Comparison of ENCODE assay signal across 17 cellular contexts in the genomic region with DNA sequence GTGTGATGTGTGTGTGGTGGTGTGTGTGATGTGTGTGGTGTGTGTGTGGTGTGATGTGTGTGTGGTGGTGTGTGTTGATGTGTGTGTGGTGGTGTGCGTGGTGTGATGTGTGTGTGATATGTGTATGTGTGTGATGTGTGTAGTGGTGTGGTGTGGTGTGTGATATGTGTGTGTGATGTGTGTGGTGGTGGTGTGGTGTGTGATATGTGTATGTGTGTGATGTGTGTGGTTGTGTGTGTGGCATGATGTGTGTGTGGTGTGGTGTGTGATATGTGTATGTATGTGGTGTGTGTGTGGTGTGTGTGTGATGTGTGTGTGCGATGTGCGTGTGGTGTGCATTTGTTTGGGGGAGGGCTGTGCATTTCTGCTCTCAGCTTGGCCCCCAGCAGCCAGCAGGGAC. TPM values are rescaled to one million over a fixed set of nuclear protein-coding genes. Genes with fewer than 3 reads are reported as not detected.
DNase-seq lines count a peak whose midpoint lies in the region; ATAC-seq, FAIRE-seq and TF ChIP-seq lines count a peak whose summit lies in the region.
"Had no signal": no experiment of that assay in that cellular context is flagged by ENCODE, and none has a peak within 500 bp of the region (broad histone marks: within the 10 kb centered on the region; RNA-seq: fewer than 3 reads in every experiment).

No MANE protein-coding gene starts in this region.

- H3K27me3 ChIP-seq in GM12878 (replicated peaks in 1 of 2; ENCODE audit: control insufficient read depth in 2 of 2, insufficient read depth in 2 of 2, low read length in 1 of 2) (no peaks in the 10 kb centered on the region), neuronal stem cell (ENCODE audit: control insufficient read depth in 3 of 3, insufficient read depth in 3 of 3, low read depth in 1 of 3, low read length in 3 of 3) (peaks cover 0 to 30% (median 17%) of the 10 kb centered on the region in 3 experiments)

- H2BK15ac ChIP-seq in neuronal stem cell (ENCODE audit: low read length) = no peak overlapping the region

- TF ChIP-seq POLR2A in A549 (IDR thresholded peaks at IDR 0.05; ENCODE audit: low read length) = 0 out of 2 replicates have a peak, but pooled peaks have one; percentile 6
- TF ChIP-seq POLR2A in GM12878 (IDR thresholded peaks at IDR 0.05; ENCODE audit: low read depth, low read length) = no peak

- H2BK120ac ChIP-seq in neuronal stem cell (ENCODE audit: low read depth, low read length) = no peak overlapping the region

- no peak for TF ChIP-seq RAD21 in A549 (conservative IDR thresholded peaks at IDR 0.05 in 1 of 2, IDR thresholded peaks at IDR 0.05 in 1 of 2)
- no peak for TF ChIP-seq RAD21 in GM12878 (IDR thresholded peaks at IDR 0.05; ENCODE audit: insufficient read depth, low read depth, low read length)

- intact Hi-C loops in GM12878 (cut with micrococcal nuclease; ENCODE audit: unreplicated experiment) (no loop called here), CD14-positive monocyte (cut with micrococcal nuclease) (loop anchor here in 1 of 2 donors (5.0 kb wide), 1 partner anchor 819 kb away; a partner anchor contains a TSS)

- BruUV-seq in GM12878 (replicated peaks; lab: Mats Ljungman, UMichigan) = no TSS peak

- no peak overlapping the region for H3K27ac ChIP-seq in A549
- no peak overlapping the region for H3K27ac ChIP-seq in GM12878 (ENCODE audit: control insufficient read depth, insufficient read depth)
- H3K27ac ChIP-seq in neuronal stem cell (replicated peaks; ENCODE audit: low read length) = no peak overlapping the region
- H3K27ac ChIP-seq: KMS-11 had no signal

- no peak overlapping the region for H2AK5ac ChIP-seq in neuronal stem cell (ENCODE audit: low read depth, low read length)

- H4K8ac ChIP-seq in neuronal stem cell (ENCODE audit: low read depth, low read length) = peak overlapping the region; percentile 33

- TF ChIP-seq CTCF in A549 (IDR thresholded peaks at IDR 0.05) (no peak), GM12878 (IDR thresholded peaks at IDR 0.05 in 2 of 3, conservative IDR thresholded peaks at IDR 0.05 in 1 of 3; ENCODE audit: control insufficient read depth in 2 of 3, extremely low read depth in 1 of 3, insufficient read depth in 1 of 3, low read depth in 3 of 3, low read length in 3 of 3) (no peak), CD14-positive monocyte (IDR thresholded peaks at IDR 0.05) (no peak)

- no peak overlapping the region for H3K4ac ChIP-seq in neuronal stem cell (ENCODE audit: low read length)

- no peak for DNase-seq in A549 (ENCODE audit: low read depth in 1 of 2, low spot score in 1 of 2)
- peak; percentile 2 for DNase-seq in H4 (ENCODE audit: low spot score)
- no peak for DNase-seq in GM12878 (ENCODE audit: low read depth, low spot score)
- no peak for DNase-seq in neuronal stem cell (ENCODE audit: low spot score)
- DNase-seq in HCEC 1CT = no peak
- no peak for DNase-seq in stimulated activated CD4-positive, alpha-beta T cell treated with anti-CD3 and anti-CD28 coated beads, Interleukin-2, amount 100 ng/mL, for 48 hours
- no peak for DNase-seq in medulla oblongata (ENCODE audit: extremely low spot score)
- DNase-seq in CD14-positive monocyte (ENCODE audit: low spot score) = no peak
- DNase-seq: 8988T; ACHN; Caco-2; CD8-positive, alpha-beta memory T cell; DND-41; GDM1; HFFc6 had no signal

- H3K79me1 ChIP-seq in neuronal stem cell (ENCODE audit: low read depth, low read length) = peaks cover 7% of the 10 kb centered on the region

- H2AFZ ChIP-seq in GM12878 (ENCODE audit: control insufficient read depth, low read depth, low read length) (no peak overlapping the region), neuronal stem cell (ENCODE audit: low read length) (no peak overlapping the region)

- H4K91ac ChIP-seq in neuronal stem cell (ENCODE audit: low read depth, low read length, poor library complexity) = peak overlapping the region; percentile 56

- H3K4me3 ChIP-seq in A549 = no peak overlapping the region
- no peak overlapping the region for H3K4me3 ChIP-seq in GM12878
- H3K4me3 ChIP-seq in neuronal stem cell (ENCODE audit: low read length in 2 of 2) = peak overlapping the region in 1 of 2 donors; percentile 70

- H3K4me1 Mint-ChIP-seq in CD14-positive monocyte = peaks cover 11% of the 10 kb centered on the region

- H3K14ac ChIP-seq in neuronal stem cell (ENCODE audit: low read length) = peak overlapping the region; percentile 94

- POLR2A ChIA-PET in A549 (lab: Yijun Ruan, JAX) = no interaction called here
- POLR2A ChIA-PET in GM12878 (lab: Charles Lee) = no interaction called here

- H3K9me3 Mint-ChIP-seq in CD14-positive monocyte = peaks cover 0 to 2% (median 0%) of the 10 kb centered on the region in 7 donors
- H3K9me3 Mint-ChIP-seq: CD8-positive, alpha-beta memory T cell; HFFc6; IgD-negative memory B cell had no signal

- H3K9ac ChIP-seq in GM12878 (ENCODE audit: control insufficient read depth, insufficient read depth, low read length) (no peak overlapping the region), neuronal stem cell (ENCODE audit: low read depth, low read length, poor library complexity) (peak overlapping the region; percentile 68)
- H3K9ac ChIP-seq: KMS-11 had no signal

- no peak overlapping the region for H2BK12ac ChIP-seq in neuronal stem cell (ENCODE audit: low read length)

- H3K79me2 ChIP-seq in GM12878 (ENCODE audit: control insufficient read depth, insufficient read depth, low read length) = no peaks in the 10 kb centered on the region

- no peaks in the 10 kb centered on the region for H3K36me3 Mint-ChIP-seq in CD14-positive monocyte
- H3K36me3 Mint-ChIP-seq: CD8-positive, alpha-beta memory T cell; IgD-negative memory B cell had no signal

- H3K4me1 ChIP-seq in A549 = no peaks in the 10 kb centered on the region
- peaks cover 42% of the 10 kb centered on the region for H3K4me1 ChIP-seq in GM12878 (ENCODE audit: control insufficient read depth, insufficient read depth, low read length)
- H3K4me1 ChIP-seq in neuronal stem cell (ENCODE audit: control insufficient read depth in 2 of 2, insufficient read depth in 1 of 2, low read depth in 1 of 2, low read length in 2 of 2) = peaks cover 0 to 5% of the 10 kb centered on the region in 2 donors
- H3K4me1 ChIP-seq: Caco-2 had no signal

- no peaks in the 10 kb centered on the region for H3K36me3 ChIP-seq in GM12878 (ENCODE audit: control insufficient read depth in 2 of 2, insufficient read depth in 2 of 2, low read length in 1 of 2)
- H3K36me3 ChIP-seq in neuronal stem cell (replicated peaks in 1 of 2; ENCODE audit: control insufficient read depth in 2 of 2, insufficient read depth in 2 of 2, low read length in 2 of 2) = peaks cover 0 to 8% of the 10 kb centered on the region in 2 donors

- H3K23ac ChIP-seq in neuronal stem cell (ENCODE audit: low read depth, low read length, poor library complexity) = peak overlapping the region; percentile 58

- no peak overlapping the region for H3K27ac Mint-ChIP-seq in CD14-positive monocyte
- H3K27ac Mint-ChIP-seq: CD8-positive, alpha-beta memory T cell; HFFc6; IgD-negative memory B cell had no signal

- ATAC-seq in A549 (no peak), GM12878 (no peak)

- SMC1A ChIA-PET in GM12878 (lab: Charles Lee; ENCODE audit: uncharacterized antibody, unreplicated experiment) = interaction anchor here (1.2 to 1.3 kb wide), 2 partner anchors 18 to 21 kb away, joined by 3 to 4 read pairs; no protein-coding TSS in a partner anchor

- H3K4me2 ChIP-seq in A549 (no peak overlapping the region), GM12878 (ENCODE audit: control insufficient read depth, insufficient read depth) (no peak overlapping the region), neuronal stem cell (ENCODE audit: insufficient read depth, low read length, poor library complexity, severe bottlenecking) (no peak overlapping the region)
- H3K4me2 ChIP-seq: KMS-11 had no signal

- TF ChIP-seq EP300 in A549 (IDR thresholded peaks at IDR 0.05) = no peak
- TF ChIP-seq EP300 in GM12878 (IDR thresholded peaks at IDR 0.05; ENCODE audit: borderline replicate concordance in 1 of 2, control insufficient read depth in 1 of 2, low read depth in 2 of 2, low read length in 2 of 2) = no peak

- RAD21 ChIA-PET in GM12878 (lab: Charles Lee; ENCODE audit: unreplicated experiment) = no interaction called here

- peaks cover 0 to 3% (median under 1%) of the 10 kb centered on the region in 3 donors for H3K27me3 Mint-ChIP-seq in CD14-positive monocyte (ENCODE audit: low read depth in 3 of 3)
- H3K27me3 Mint-ChIP-seq: IgD-negative memory B cell had no signal

- no peak for FAIRE-seq in A549 (lab: Jason Lieb, UNC)
- FAIRE-seq in GM12878 (lab: Jason Lieb, UNC) = peak; percentile 35

- 76% methylated on average over 3 of the region's 3 CpGs for WGBS in A549 (ENCODE audit: missing lambda C conversion rate)
- 67% methylated on average over 3 of the region's 3 CpGs for WGBS in GM12878 (ENCODE audit: insufficient coverage, insufficient replicate concordance, low lambda C conversion rate, missing lambda C conversion rate)
- 100% methylated on average over 1 of the region's 3 CpGs; no CpG with 5 or more reads in 1 of the 2 donors for WGBS in neuronal stem cell (ENCODE audit: extremely low coverage in 2 of 2, insufficient read length in 2 of 2, insufficient replicate concordance in 1 of 2), 2 donors

- no peaks in the 10 kb centered on the region for H4K20me1 ChIP-seq in GM12878 (ENCODE audit: control insufficient read depth, insufficient read depth)

- in situ Hi-C loops in GM12878 (cut with MboI) = no loop called here

- H3K9me3 ChIP-seq in A549 = no peaks in the 10 kb centered on the region
- no peaks in the 10 kb centered on the region; the same call in 2 of the 3 replicates for H3K9me3 ChIP-seq in GM12878 (replicated peaks; ENCODE audit: control insufficient read depth, insufficient read depth, low read length)
- peaks cover 0 to 19% of the 10 kb centered on the region in 2 donors for H3K9me3 ChIP-seq in neuronal stem cell (replicated peaks in 1 of 2; ENCODE audit: control insufficient read depth in 2 of 2, insufficient read depth in 1 of 2, low read depth in 1 of 2, low read length in 2 of 2)

- CTCF ChIA-PET in A549 (lab: Yijun Ruan, JAX) = interaction anchor here (1.1 kb wide), 1 partner anchor 184 kb away, joined by 4 read pairs; no protein-coding TSS in a partner anchor
- CTCF ChIA-PET in GM12878 (lab: Yijun Ruan, JAX) = no interaction called here

- no peak overlapping the region for H2BK5ac ChIP-seq in neuronal stem cell (ENCODE audit: low read length)

- peak overlapping the region; percentile 78 for H3K18ac ChIP-seq in neuronal stem cell (ENCODE audit: low read length)

- H3K4me3 Mint-ChIP-seq in CD14-positive monocyte = no peak overlapping the region
- H3K4me3 Mint-ChIP-seq: CD8-positive, alpha-beta memory T cell; HFFc6; IgD-negative memory B cell had no signal

RNA-seq across cellular contexts. Expression of a gene that starts 7.1 kb away (rescaled TPM):
- polyA plus RNA-seq in A549 (2011; rRNA removed) (0.30 and 0.46 TPM in 2 replicates), A549 (2017; fragmentation: RNase III; extraction: RNeasy Plus Mini Kit Qiagen cat#74134 plus additional on column Dnase treatment) (0.33 to 0.59 TPM (median 0.34 TPM) in 3 replicates), GM12878 (2011; rRNA removed) (0.35 and 0.77 TPM in 2 replicates), GM12878 (2014; fragmentation: Illumina TruSeq; extraction: Trizol) (0.71 TPM in 1 of 2 replicates, not detected in the other), GM12878 (2014; fragmentation: Nextera tagmentation; extraction: Ambion mirVana) (not detected), GM12878 (2014; rRNA removed) (0.15 and 0.32 TPM in 2 replicates), GM12878 (2016; fragmentation: Nextera tagmentation; extraction: Ambion mirVana) (1 to 10 TPM in 1 of 2 experiments, under 1 TPM in 1; 0.09 to 1.3 TPM), CD14-positive monocyte (under 1 TPM in 1 of 2 donors, not detected in 1; 0.34 TPM)
- 0.19 TPM in 2 replicates for polyA plus RNA-seq in A549 (2012; cell fraction: cytosol; rRNA removed)
- 0.43 and 0.44 TPM in 2 replicates for polyA plus RNA-seq in A549 (2012; cell fraction: nucleus; rRNA removed)
- 0.87 and 1.1 TPM in 2 replicates for polyA minus RNA-seq in A549 (2011; rRNA and poly(A)+ RNA removed)
- total RNA-seq in H4 (2014; rRNA removed; shearing (Covaris generic)) = 6.1 and 10.2 TPM in 2 replicates
- 55.6 and 60.9 TPM in 2 replicates for total RNA-seq in GM12878 (2013; cell fraction: nucleolus; rRNA removed)
- total RNA-seq in GM12878 (2014; rRNA removed) (not detected in 2 replicates), GM12878 (2014; rRNA removed; fragmentation: Illumina TruSeq; extraction: Trizol) (0.32 and 0.45 TPM in 2 replicates), GM12878 (2021) (0.27 and 0.46 TPM in 2 replicates)
- polyA plus RNA-seq in GM12878 (2011; ENCODE audit: low read depth) = 0.51 TPM
- polyA plus RNA-seq in GM12878 (2011; cell fraction: cytosol; rRNA removed) = 0.24 and 0.87 TPM in 2 replicates
- polyA plus RNA-seq in GM12878 (2011; cell fraction: nucleus; rRNA removed) = 2.7 and 2.8 TPM in 2 replicates
- 1.4 TPM in 2 replicates for polyA plus RNA-seq in GM12878 (2012)
- 2.1 and 3.7 TPM in 2 replicates for polyA minus RNA-seq in GM12878 (2011; rRNA and poly(A)+ RNA removed)
- not detected in 2 replicates for polyA minus RNA-seq in GM12878 (2011; cell fraction: cytosol; rRNA and poly(A)+ RNA removed)
- 3.4 and 8.4 TPM in 2 replicates for polyA minus RNA-seq in GM12878 (2011; cell fraction: nucleus; rRNA and poly(A)+ RNA removed)
- 6.9 TPM for polyA plus RNA-seq in neuronal stem cell (2013, experiment 1 of 2)
- 6.2 TPM for polyA plus RNA-seq in neuronal stem cell (2013, experiment 2 of 2)
- total RNA-seq: HFFc6 had no signal
